24 cellular contexts compared by ENCODE assay signal in the genomic region with DNA sequence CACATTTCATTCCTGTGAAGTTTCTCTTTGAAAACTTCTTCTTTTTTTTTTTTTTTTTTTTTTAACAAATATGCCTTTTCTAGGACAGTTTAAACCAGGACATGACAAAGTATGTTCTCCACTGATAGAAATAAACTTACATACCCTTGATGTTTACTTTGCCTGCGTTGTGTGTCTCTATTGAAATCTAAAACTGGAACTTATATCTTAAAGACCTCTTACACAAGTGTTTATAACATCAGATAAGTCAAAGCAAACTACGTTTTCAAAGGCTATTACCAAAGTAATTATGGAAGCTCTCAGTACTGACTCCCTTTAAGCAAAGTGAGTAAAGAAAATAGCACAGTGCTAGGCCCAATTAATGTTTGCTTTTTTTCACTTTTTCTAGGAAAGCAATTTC. TPM values are rescaled to one million over a fixed set of nuclear protein-coding genes. Genes with fewer than 3 reads are reported as not detected.
"Had no signal": no experiment of that assay in that cellular context is flagged by ENCODE, and none has a peak within 500 bp of the region (broad histone marks: within the 10 kb centered on the region; RNA-seq: fewer than 3 reads in every experiment).

No MANE protein-coding gene starts in this region.

- ATAC-seq: Panc1, PC-3 had no signal

- DNase-seq: KBM-7, MV-4-11, NCI-H1048, NCI-H1105 treated with DMSO at 0.1 percent for 48 hours, NCI-H1417 treated with DMSO at 0.1 percent for 48 hours, NCI-H146, NCI-H1694 treated with DMSO at 0.1 percent for 48 hours, NCI-H1930, NCI-H2081 treated with DMSO at 0.1 percent for 48 hours, NCI-H2171, NCI-H446, NCI-H510A, NCI-H524 treated with DMSO at 0.1 percent for 48 hours, NCI-H69, NCI-H774, PC-3, SHP77, SK-N-SH, SW 1271 had no signal

- H3K27ac ChIP-seq: HL-60, RWPE1 had no signal

- H3K9me3 ChIP-seq: SK-N-SH had no signal

RNA-seq across cellular contexts. Expression of gene ISM2, which starts 30.6 kb away (rescaled TPM):
- total RNA-seq: MCF 10A, OCI-LY7 had no signal
